21 cellular contexts compared by ENCODE assay signal in the genomic region with DNA sequence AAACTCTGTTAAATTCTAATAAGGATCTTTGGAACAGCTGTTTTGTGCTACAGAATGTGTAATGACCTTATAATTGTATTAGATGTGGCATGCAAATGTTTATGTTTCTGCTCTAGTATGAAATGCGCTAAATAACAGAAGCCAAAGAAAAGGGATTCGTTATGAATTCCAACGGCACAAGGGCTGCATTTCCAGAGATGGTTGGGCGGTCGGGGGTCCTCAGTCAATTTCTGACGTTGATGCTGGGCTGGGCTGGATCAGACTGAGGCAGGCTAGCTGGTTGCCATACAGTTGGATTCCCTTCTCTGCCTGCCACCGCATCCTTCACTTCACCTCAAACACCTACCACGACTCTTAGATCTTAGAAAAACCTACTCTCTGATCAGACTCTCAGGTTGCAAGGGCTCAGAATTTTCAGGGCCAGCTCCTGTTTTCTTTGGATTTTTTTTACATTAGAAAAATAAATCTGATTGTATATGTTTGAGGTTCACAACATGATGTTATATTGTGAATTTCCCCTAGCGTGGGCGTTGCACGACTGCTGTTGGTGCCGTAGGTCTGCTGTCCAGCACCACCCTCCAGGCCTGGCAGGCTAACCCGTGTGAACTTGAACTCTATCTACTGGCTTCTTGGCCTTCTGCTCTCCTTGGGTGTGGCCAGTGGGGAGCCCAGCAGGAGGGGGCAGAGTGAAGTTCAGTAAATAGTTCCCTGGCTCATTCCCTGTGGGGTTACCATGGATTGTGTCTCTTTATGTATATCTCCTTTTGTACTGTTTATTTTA.
A peak's percentile ranks its signal among the peaks of the same experiment; 100 is the strongest.
DNase-seq lines count a peak whose midpoint lies in the region; ATAC-seq and TF ChIP-seq lines count a peak whose summit lies in the region.
"Had no signal": no experiment of that assay in that cellular context is flagged by ENCODE, and none has a peak within 500 bp of the region (broad histone marks: within the 10 kb centered on the region; RNA-seq: fewer than 3 reads in every experiment).

No MANE protein-coding gene starts in this region.

- H3K27me3 ChIP-seq in SJCRH30 (no peaks in the 10 kb centered on the region), PC-9 (ENCODE audit: insufficient read depth, low read depth) (peaks cover 31% of the 10 kb centered on the region; the same call in 1 of the 2 replicates)
- H3K27me3 ChIP-seq: BLaER1 treated with 17β-estradiol and CSF1 and Interleukin-3, amounts not matched to agents 10 nM and 100 nM had no signal

- H4K20me1 ChIP-seq in PC-9 (ENCODE audit: insufficient read depth), result no peaks in the 10 kb centered on the region
- H4K20me1 ChIP-seq: BLaER1 treated with 17β-estradiol and CSF1 and Interleukin-3, amounts not matched to agents 10 nM and 100 nM had no signal

- no peak overlapping the region for H2AFZ ChIP-seq in PC-9

- ATAC-seq in HG02759 (IDR thresholded peaks at IDR 0.05; ENCODE audit: unreplicated experiment), result no peak
- ATAC-seq: A549; CD8-positive, alpha-beta T cell; GM12878 had no signal

- intact Hi-C loops in PC-9 (cut with micrococcal nuclease; ENCODE audit: unreplicated experiment), result no loop called here

- no TSS peak for BruUV-seq in PC-9 (replicated peaks; lab: Mats Ljungman, UMichigan)

- H3K9me2 ChIP-seq in PC-9 (ENCODE audit: insufficient read depth), result no peaks in the 10 kb centered on the region

- TF ChIP-seq CTCF in PC-9 (conservative IDR thresholded peaks at IDR 0.05), result no peak

- no peaks in the 10 kb centered on the region for H3K9me3 ChIP-seq in SJCRH30 (replicated peaks)
- no peaks in the 10 kb centered on the region for H3K9me3 ChIP-seq in PC-9 (ENCODE audit: insufficient read depth, low read depth)
- H3K9me3 ChIP-seq: A549; BLaER1 treated with 17β-estradiol and CSF1 and Interleukin-3, amounts not matched to agents 10 nM and 100 nM had no signal

- peak overlapping the region; percentile 46; the same call in 1 of the 2 replicates for H3K27ac ChIP-seq in SJCRH30
- no peak overlapping the region for H3K27ac ChIP-seq in PC-9
- H3K27ac ChIP-seq: 22Rv1; A549; BLaER1 treated with 17β-estradiol and CSF1 and Interleukin-3, amounts not matched to agents 10 nM and 100 nM; C4-2B had no signal

- peaks cover 4% of the 10 kb centered on the region; the same call in 1 of the 2 replicates for H3K4me1 ChIP-seq in SJCRH30
- no peaks in the 10 kb centered on the region for H3K4me1 ChIP-seq in PC-9 (replicated peaks; ENCODE audit: insufficient read depth)
- H3K4me1 ChIP-seq: A549; BLaER1 treated with 17β-estradiol and CSF1 and Interleukin-3, amounts not matched to agents 10 nM and 100 nM had no signal

- no peak overlapping the region for H3K4me2 ChIP-seq in PC-9
- H3K4me2 ChIP-seq: A549; BLaER1 treated with 17β-estradiol and CSF1 and Interleukin-3, amounts not matched to agents 10 nM and 100 nM had no signal

- H3F3A ChIP-seq in PC-9 (ENCODE audit: insufficient read depth, low read depth), result no peaks in the 10 kb centered on the region

- CTCF ChIA-PET in PC-9 (lab: Charles Lee), result no interaction called here

- H3K36me3 ChIP-seq in SJCRH30 (no peaks in the 10 kb centered on the region), PC-9 (ENCODE audit: low read depth) (no peaks in the 10 kb centered on the region)
- H3K36me3 ChIP-seq: BLaER1 treated with 17β-estradiol and CSF1 and Interleukin-3, amounts not matched to agents 10 nM and 100 nM had no signal

- POLR2A ChIA-PET in PC-9 (lab: Charles Lee; ENCODE audit: unreplicated experiment), result no interaction called here

- no peaks in the 10 kb centered on the region for H3K79me2 ChIP-seq in PC-9 (ENCODE audit: low read depth)

- H3K4me3 ChIP-seq in SJCRH30 (no peak overlapping the region), PC-9 (no peak overlapping the region)
- H3K4me3 ChIP-seq: A549; BLaER1 treated with 17β-estradiol and CSF1 and Interleukin-3, amounts not matched to agents 10 nM and 100 nM; GM12878 had no signal

- DNase-seq in COLO668 (lab: John Stamatoyannopoulos, UW; ENCODE audit: unreplicated experiment), result peak; percentile 24
- peak; percentile 61 to 67 for DNase-seq in SJCRH30
- peak; percentile 20 for DNase-seq in retina
- no peak for DNase-seq in PC-9
- DNase-seq: AML-193; CD4-positive, alpha-beta T cell; CD8-positive, alpha-beta T cell; COR-L47; DMS 273 treated with DMSO at 0.1 percent for 48 hours; DMS153; DMS53; DMS79; DND-41; EL; GDM1 had no signal

Comparison
In these comparisons a context has a peak if more than half of its experiments do, and no peak if none do; other contexts are left out.
1. DNase-seq: peak in COLO668 (single experiment), SJCRH30 (2 of 2) and retina (single experiment); none in PC-9 (0 of 2).